ENCODE assay signal across 22 cellular contexts in the genomic region with DNA sequence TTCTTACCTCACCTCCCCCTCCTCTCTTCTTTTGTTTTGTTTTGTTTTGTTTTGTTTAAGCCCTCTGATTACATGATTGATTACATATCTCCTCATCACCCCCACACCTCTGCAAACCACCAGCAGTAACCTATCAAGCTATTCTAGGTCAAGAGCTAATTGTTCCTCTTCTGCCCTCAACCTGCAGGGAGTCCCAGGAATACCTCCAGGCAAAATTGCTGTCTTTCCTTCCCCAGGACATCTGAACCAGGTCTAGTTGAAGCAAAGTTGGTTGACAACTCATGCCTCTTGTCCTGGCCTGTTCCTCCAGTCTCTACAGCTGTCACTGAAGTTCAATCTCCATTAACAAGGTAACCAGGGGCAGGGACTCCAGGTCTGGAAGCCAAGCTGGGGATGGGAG.
DNase-seq lines count a peak whose midpoint lies in the region; ATAC-seq, FAIRE-seq and TF ChIP-seq lines count a peak whose summit lies in the region.
"Had no signal": no experiment of that assay in that cellular context is flagged by ENCODE, and none has a peak within 500 bp of the region (broad histone marks: within the 10 kb centered on the region; RNA-seq: fewer than 3 reads in every experiment).

No MANE protein-coding gene starts in this region.

- no peak overlapping the region for H4K5ac ChIP-seq in mesendoderm (ENCODE audit: low read length)

- no peaks in the 10 kb centered on the region for H3K36me3 ChIP-seq in mammary epithelial cell (ENCODE audit: insufficient read depth, low read length)
- no peaks in the 10 kb centered on the region for H3K36me3 ChIP-seq in mesendoderm (ENCODE audit: control insufficient read depth, insufficient read depth, low read length)
- no peaks in the 10 kb centered on the region for H3K36me3 ChIP-seq in psoas muscle (ENCODE audit: insufficient read depth in 1 of 2, low read depth in 1 of 2)
- H3K36me3 ChIP-seq: SJSA1 had no signal

- no peak overlapping the region for H3K56ac ChIP-seq in mesendoderm (ENCODE audit: low read length)

- in situ Hi-C loops in mammary epithelial cell (cut with MboI; ENCODE audit: low sequenced_read_pairs in 2 of 2): no loop called here

- H3K23ac ChIP-seq in mesendoderm (ENCODE audit: low read length): no peak overlapping the region

- H3K27ac ChIP-seq in mammary epithelial cell (ENCODE audit: insufficient read depth, low read depth, low read length) (no peak overlapping the region), mesendoderm (ENCODE audit: low read depth, low read length) (no peak overlapping the region), psoas muscle (no peak overlapping the region)
- H3K27ac ChIP-seq: SJSA1 had no signal

- no peak overlapping the region for H3K4me3 ChIP-seq in mammary epithelial cell (replicated peaks in 1 of 3; ENCODE audit: insufficient read depth in 1 of 3, low read depth in 2 of 3, low read length in 3 of 3)
- H3K4me3 ChIP-seq in mesendoderm (ENCODE audit: low read length): no peak overlapping the region
- no peak overlapping the region for H3K4me3 ChIP-seq in psoas muscle
- H3K4me3 ChIP-seq: SJSA1 had no signal

- H2AFZ ChIP-seq in mammary epithelial cell (ENCODE audit: low read depth, low read length): peak overlapping the region; percentile 20

- no peak overlapping the region for H2BK5ac ChIP-seq in mesendoderm (ENCODE audit: low read length)

- H3K9ac ChIP-seq in mammary epithelial cell (ENCODE audit: insufficient read depth, low read length) (no peak overlapping the region), mesendoderm (ENCODE audit: low read length) (no peak overlapping the region)

- no peak for DNase-seq in HTR-8/SVneo (ENCODE audit: insufficient read length, low spot score)
- peak; percentile 13 for DNase-seq in NCI-H69 (lab: John Stamatoyannopoulos, UW)
- DNase-seq in mammary epithelial cell: no peak
- peak; percentile 60 for DNase-seq in mesendoderm
- no peak for DNase-seq in NCI-H2227 (lab: John Stamatoyannopoulos, UW; ENCODE audit: unreplicated experiment)
- DNase-seq in psoas muscle: no peak
- DNase-seq: CD4-positive, CD25-positive, alpha-beta regulatory T cell; EL; H7; KBM-7; MV-4-11; NCI-H1105 treated with DMSO at 0.1 percent for 48 hours; NCI-H1694; NCI-H2081; NCI-H2171 treated with DMSO at 0.1 percent for 48 hours; NCI-H446; NCI-H526; OCI-M1 had no signal

- no peaks in the 10 kb centered on the region for H3K79me1 ChIP-seq in mesendoderm (ENCODE audit: low read length)

- H3K79me2 ChIP-seq in mammary epithelial cell (ENCODE audit: insufficient read depth, low read length): no peaks in the 10 kb centered on the region
- no peaks in the 10 kb centered on the region for H3K79me2 ChIP-seq in mesendoderm (ENCODE audit: control insufficient read depth, insufficient read depth, low read length)

- intact Hi-C loops in mammary epithelial cell (cut with micrococcal nuclease): loop anchor here (5.0 kb wide), 1 partner anchor 78 kb away; a partner anchor contains a TSS
- intact Hi-C loops in psoas muscle (cut with DNase I): no loop called here

- no peaks in the 10 kb centered on the region for H3K27me3 ChIP-seq in mammary epithelial cell (ENCODE audit: insufficient read depth, low read length)
- no peaks in the 10 kb centered on the region for H3K27me3 ChIP-seq in mesendoderm (ENCODE audit: insufficient read depth, low read length, poor library complexity)
- no peaks in the 10 kb centered on the region for H3K27me3 ChIP-seq in psoas muscle (ENCODE audit: insufficient read depth in 3 of 3, low read length in 2 of 3)
- H3K27me3 ChIP-seq: SJSA1 had no signal

- H3K4me2 ChIP-seq in mammary epithelial cell (ENCODE audit: insufficient read depth, low read depth, low read length) (no peak overlapping the region), mesendoderm (ENCODE audit: low read length) (no peak overlapping the region)

- no peak overlapping the region for H2AK5ac ChIP-seq in mesendoderm (ENCODE audit: low read length)

- no peaks in the 10 kb centered on the region for H4K20me1 ChIP-seq in mammary epithelial cell (ENCODE audit: insufficient read depth, low read length)

- no peak overlapping the region for H3K18ac ChIP-seq in mesendoderm (ENCODE audit: low read length)

- H3K9me3 ChIP-seq in mammary epithelial cell (replicated peaks; ENCODE audit: insufficient read depth, low read length) (no peaks in the 10 kb centered on the region), psoas muscle (no peaks in the 10 kb centered on the region)
- H3K9me3 ChIP-seq: SJSA1 had no signal

- H2BK15ac ChIP-seq in mesendoderm (replicated peaks; ENCODE audit: low read depth): no peak overlapping the region

- H3K4ac ChIP-seq in mesendoderm (ENCODE audit: low read depth, low read length): no peak overlapping the region

- no peak overlapping the region for H2BK120ac ChIP-seq in mesendoderm (ENCODE audit: low read depth, low read length)

- no peak for TF ChIP-seq CTCF in mammary epithelial cell (conservative IDR thresholded peaks at IDR 0.05 in 1 of 2, IDR thresholded peaks at IDR 0.05 in 1 of 2; ENCODE audit: extremely low read depth in 1 of 2, insufficient read depth in 1 of 2, low read depth in 1 of 2, low read length in 2 of 2)
- no peak for TF ChIP-seq CTCF in psoas muscle (IDR thresholded peaks at IDR 0.05)

- CTCF ChIA-PET in mammary epithelial cell (lab: Charles Lee; ENCODE audit: low non-redundant PET): no interaction called here

- H3K4me1 ChIP-seq in mammary epithelial cell (ENCODE audit: insufficient read depth, low read length) (peaks cover 28% of the 10 kb centered on the region), mesendoderm (ENCODE audit: control insufficient read depth, low read depth, low read length) (no peaks in the 10 kb centered on the region), psoas muscle (no peaks in the 10 kb centered on the region)
- H3K4me1 ChIP-seq: SJSA1 had no signal

- dilution Hi-C loops in mammary epithelial cell (cut with HindIII; ENCODE audit: low sequenced_read_pairs): no loop called here

- ATAC-seq in psoas muscle: no peak
- ATAC-seq in GM21717 (IDR thresholded peaks at IDR 0.05; ENCODE audit: unreplicated experiment): no peak
- ATAC-seq: HepG2, Right ventricle myocardium inferior had no signal

- no peak overlapping the region for H4K8ac ChIP-seq in mesendoderm (ENCODE audit: low read depth, low read length)

- no TSS peak for BruUV-seq in mammary epithelial cell (replicated peaks; lab: Mats Ljungman, UMichigan)

- FAIRE-seq in HTR-8/SVneo (lab: Jason Lieb, UNC): peak; percentile 66
- FAIRE-seq: HepG2 had no signal

Comparison
In these comparisons a context has a peak if more than half of its experiments do, and no peak if none do; other contexts are left out.
1. DNase-seq: peak in NCI-H69 (single experiment) and mesendoderm (single experiment); none in HTR-8/SVneo (single experiment), mammary epithelial cell (single experiment), NCI-H2227 (single experiment) and psoas muscle (0 of 2).